Comparison of ENCODE assay signal across 20 cellular contexts in the genomic region with DNA sequence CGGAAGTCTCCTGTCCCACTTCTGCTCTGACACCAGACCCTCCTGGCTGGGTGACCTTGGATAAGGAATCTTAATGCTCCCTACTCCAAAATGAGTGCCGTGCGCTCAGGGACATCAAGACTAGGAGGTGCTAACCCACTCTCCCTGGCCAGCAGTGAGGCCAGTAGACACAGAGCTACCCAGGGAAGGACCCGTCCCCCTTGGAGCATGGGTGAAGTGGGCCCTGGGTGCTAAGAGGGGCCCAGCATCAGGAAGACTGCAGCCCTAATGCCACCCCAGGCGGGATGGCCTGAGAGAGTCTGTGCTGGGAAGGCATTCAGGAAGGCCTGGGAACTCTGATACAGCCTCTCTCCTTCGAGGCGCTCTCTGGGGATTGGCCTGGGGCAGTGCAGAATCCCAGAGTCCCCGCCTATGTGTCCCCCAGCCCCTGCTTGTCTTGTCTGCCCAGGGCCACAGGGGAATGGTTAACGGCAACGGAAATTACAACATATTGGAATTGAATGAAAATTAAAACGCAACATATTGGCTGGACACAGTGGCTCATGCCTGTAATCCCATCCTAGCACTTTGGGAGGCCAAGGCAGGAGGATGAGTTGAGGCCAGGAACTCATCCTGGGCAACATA. TPM values are rescaled to one million over a fixed set of nuclear protein-coding genes. Genes with fewer than 3 reads are reported as not detected.
DNase-seq lines count a peak whose midpoint lies in the region; ATAC-seq and TF ChIP-seq lines count a peak whose summit lies in the region.
"Had no signal": no experiment of that assay in that cellular context is flagged by ENCODE, and none has a peak within 500 bp of the region (broad histone marks: within the 10 kb centered on the region; RNA-seq: fewer than 3 reads in every experiment).

No MANE protein-coding gene starts in this region.

- H4K5ac ChIP-seq in IMR-90 (ENCODE audit: low read depth, low read length): no peak overlapping the region

- in situ Hi-C loops in IMR-90 (cut with MboI; ENCODE audit: low sequenced_read_pairs) (no loop called here), ACHN (cut with HindIII; ENCODE audit: low pct_ligation_motif_present, low pct_unique_long_range_greater_than_20kb, low sequenced_read_pairs) (loop anchor here (25.0 kb wide), 1 partner anchor 243 kb away; no protein-coding TSS in a partner anchor)

- H4K91ac ChIP-seq in IMR-90 (ENCODE audit: insufficient read depth, low read depth, low read length): no peak overlapping the region

- no peak overlapping the region for H2BK15ac ChIP-seq in IMR-90 (ENCODE audit: low read depth, low read length)

- no peak overlapping the region for H3K14ac ChIP-seq in IMR-90 (replicated peaks; ENCODE audit: low read depth, low read length)

- H3K18ac ChIP-seq in IMR-90 (ENCODE audit: low read depth, low read length): no peak overlapping the region

- no peaks in the 10 kb centered on the region for H3K4me1 ChIP-seq in SK-N-SH (ENCODE audit: control insufficient read depth in 1 of 2, insufficient read depth in 2 of 2, low read depth in 1 of 2, low read length in 1 of 2)
- H3K4me1 ChIP-seq in IMR-90 (ENCODE audit: control insufficient read depth, insufficient read depth, low read length): peaks cover 6% of the 10 kb centered on the region; the same call in 1 of the 2 replicates
- H3K4me1 ChIP-seq in sigmoid colon: peaks cover 0 to 3% (median 3%) of the 10 kb centered on the region in 4 donors
- H3K4me1 ChIP-seq: SJCRH30 had no signal

- no peak overlapping the region for H2BK5ac ChIP-seq in IMR-90 (ENCODE audit: low read depth, low read length, poor library complexity, severe bottlenecking)

- H3K36me3 Mint-ChIP-seq in HFFc6 (ENCODE audit: low read depth): no peaks in the 10 kb centered on the region

- ATAC-seq in SK-N-SH treated with all-trans-retinoic acid at 6 μM for 48 hours (no peak), IMR-90 (ENCODE audit: low read depth) (no peak), left lobe of liver (no peak)
- ATAC-seq: GM12878 had no signal

- no peak overlapping the region for H3K9ac ChIP-seq in SK-N-SH
- H3K9ac ChIP-seq in IMR-90 (ENCODE audit: low read depth, low read length): no peak overlapping the region

- BruUV-seq in IMR-90 (replicated peaks; lab: Mats Ljungman, UMichigan): no TSS peak

- no peak overlapping the region for H2BK20ac ChIP-seq in IMR-90 (ENCODE audit: low read depth, low read length)

- H2BK120ac ChIP-seq in IMR-90 (ENCODE audit: low read depth, low read length): no peak overlapping the region

- H4K20me1 ChIP-seq in SK-N-SH (ENCODE audit: insufficient read depth) (no peaks in the 10 kb centered on the region), IMR-90 (ENCODE audit: insufficient read depth, low read length) (no peaks in the 10 kb centered on the region)

- H2AFZ ChIP-seq in SK-N-SH (ENCODE audit: low read depth) (no peak overlapping the region), IMR-90 (replicated peaks; ENCODE audit: low read length, poor library complexity) (no peak overlapping the region)

- H3K36me3 ChIP-seq in SK-N-SH (replicated peaks in 1 of 2; ENCODE audit: control insufficient read depth in 1 of 2, insufficient read depth in 2 of 2, low read length in 1 of 2) (no peaks in the 10 kb centered on the region), IMR-90 (ENCODE audit: control insufficient read depth, insufficient read depth, low read length) (no peaks in the 10 kb centered on the region), sigmoid colon (no peaks in the 10 kb centered on the region)
- H3K36me3 ChIP-seq: SJCRH30 had no signal

- dilution Hi-C loops in IMR-90 (cut with HindIII; ENCODE audit: low sequenced_read_pairs, unreplicated experiment): no loop called here

- H3F3A ChIP-seq in SK-N-SH (replicated peaks; ENCODE audit: insufficient read depth): no peaks in the 10 kb centered on the region

- no peak overlapping the region for H3K56ac ChIP-seq in IMR-90 (ENCODE audit: extremely low read depth, insufficient read depth, low read length)

- TF ChIP-seq CTCF in SK-N-SH (IDR thresholded peaks at IDR 0.05): no peak
- no peak for TF ChIP-seq CTCF in IMR-90 (conservative IDR thresholded peaks at IDR 0.05; ENCODE audit: low read depth, low read length)
- TF ChIP-seq CTCF in sigmoid colon (IDR thresholded peaks at IDR 0.05): no peak
- no peak for TF ChIP-seq CTCF in HFFc6 (IDR thresholded peaks at IDR 0.05)

- no peaks in the 10 kb centered on the region for H3K9me3 ChIP-seq in SK-N-SH
- H3K9me3 ChIP-seq in IMR-90 (ENCODE audit: control insufficient read depth, insufficient read depth, low read length): no peaks in the 10 kb centered on the region
- H3K9me3 ChIP-seq in sigmoid colon: no peaks in the 10 kb centered on the region
- H3K9me3 ChIP-seq: SJCRH30 had no signal

- no peaks in the 10 kb centered on the region; the same call in 1 of the 2 replicates for H3K27me3 ChIP-seq in SK-N-SH (ENCODE audit: insufficient read depth)
- peaks cover 22% of the 10 kb centered on the region for H3K27me3 ChIP-seq in IMR-90 (ENCODE audit: control insufficient read depth, insufficient read depth, low read length)
- H3K27me3 ChIP-seq in sigmoid colon: no peaks in the 10 kb centered on the region

- H3K4me3 ChIP-seq in SK-N-SH (ENCODE audit: low read depth in 2 of 2, low read length in 1 of 2): no peak overlapping the region
- no peak overlapping the region for H3K4me3 ChIP-seq in IMR-90 (ENCODE audit: insufficient read depth, low read depth, low read length)
- H3K4me3 ChIP-seq in sigmoid colon: no peak overlapping the region
- H3K4me3 ChIP-seq: GM12878, SJCRH30 had no signal

- no peak overlapping the region for H3K4me3 Mint-ChIP-seq in HFFc6
- H3K4me3 Mint-ChIP-seq: IgD-negative memory B cell had no signal

- H4K8ac ChIP-seq in IMR-90 (ENCODE audit: low read depth in 2 of 2, low read length in 2 of 2): no peak overlapping the region

- peak overlapping the region; percentile 42 for H2AK9ac ChIP-seq in IMR-90 (replicated peaks; ENCODE audit: low read depth, low read length, poor library complexity)

- no peak overlapping the region for H2AK5ac ChIP-seq in IMR-90 (ENCODE audit: low read depth, low read length)

- CTCF ChIA-PET in SK-N-SH (lab: Yijun Ruan, JAX): no interaction called here
- CTCF ChIA-PET in IMR-90 (lab: Yijun Ruan, JAX): no interaction called here

- POLR2A ChIA-PET in SK-N-SH (lab: Yijun Ruan, JAX) (no interaction called here), IMR-90 (lab: Charles Lee; ENCODE audit: unreplicated experiment) (no interaction called here)

- H3K27ac ChIP-seq in SK-N-SH (ENCODE audit: low read depth in 2 of 2, low read length in 1 of 2) (no peak overlapping the region), IMR-90 (ENCODE audit: insufficient read depth, low read length) (no peak overlapping the region), sigmoid colon (no peak overlapping the region)
- H3K27ac ChIP-seq: 22Rv1, SJCRH30 had no signal

- no peaks in the 10 kb centered on the region for H3K79me2 ChIP-seq in SK-N-SH (ENCODE audit: insufficient read depth)

- peaks cover 37% of the 10 kb centered on the region for H3K27me3 Mint-ChIP-seq in HFFc6 (ENCODE audit: insufficient read depth)

- H3K23ac ChIP-seq in IMR-90 (ENCODE audit: low read depth, low read length): no peak overlapping the region

- H3K4ac ChIP-seq in IMR-90 (ENCODE audit: low read depth, low read length): no peak overlapping the region

- no peaks in the 10 kb centered on the region for H3K79me1 ChIP-seq in IMR-90 (ENCODE audit: low read depth in 1 of 2, low read length in 2 of 2)

- WGBS in SK-N-SH (ENCODE audit: low lambda C conversion rate): 79% methylated on average over 5 of the region's 11 CpGs
- 85% methylated on average over 5 of the region's 11 CpGs; no CpG with 5 or more reads in 1 of the 2 experiments for WGBS in IMR-90 (ENCODE audit: extremely low coverage in 2 of 2, insufficient read length in 1 of 2), 2 experiments
- 87 to 90% methylated on average over 11 of the region's 11 CpGs for WGBS in sigmoid colon, 2 donors

- TF ChIP-seq RAD21 in SK-N-SH (IDR thresholded peaks at IDR 0.05; ENCODE audit: low read length) (no peak), IMR-90 (IDR thresholded peaks at IDR 0.05; ENCODE audit: low read length) (no peak)

- no peak overlapping the region for H3K27ac Mint-ChIP-seq in HFFc6
- H3K27ac Mint-ChIP-seq: IgD-negative memory B cell had no signal

- TF ChIP-seq EP300 in SK-N-SH (IDR thresholded peaks at IDR 0.05; ENCODE audit: borderline replicate concordance in 1 of 2, low read depth in 1 of 2, low read length in 1 of 2) (no peak), sigmoid colon (IDR thresholded peaks at IDR 0.05) (no peak)

- no peaks in the 10 kb centered on the region for H3K9me3 Mint-ChIP-seq in HFFc6

- H3K4me2 ChIP-seq in SK-N-SH (no peak overlapping the region), IMR-90 (ENCODE audit: low read depth, low read length) (no peak overlapping the region)

- H3K4me1 Mint-ChIP-seq in HFFc6 (ENCODE audit: low read depth): no peaks in the 10 kb centered on the region

- H3K9me1 ChIP-seq in IMR-90 (ENCODE audit: insufficient read depth, low read length): no peaks in the 10 kb centered on the region

- DNase-seq in SK-N-SH: peak; percentile 12
- DNase-seq in IMR-90: no peak
- DNase-seq in left lobe of liver (ENCODE audit: low spot score): peak; percentile 41
- DNase-seq in sigmoid colon: peak; percentile 42
- no peak for DNase-seq in HFFc6
- DNase-seq in ACHN: no peak
- DNase-seq in activated CD8-positive, alpha-beta memory T cell treated with anti-CD3 and anti-CD28 coated beads for 24 hours: no peak
- DNase-seq: GDM1, Kasumi-1, MM.1S, NCI-H1105, NCI-H1694 treated with DMSO at 0.1 percent for 48 hours, NCI-H69, SJCRH30 had no signal

- no peaks in the 10 kb centered on the region for H3K9me2 ChIP-seq in SK-N-SH

- TF ChIP-seq POLR2A in IMR-90 (IDR thresholded peaks at IDR 0.05; ENCODE audit: low read depth, low read length) (no peak), sigmoid colon (IDR thresholded peaks at IDR 0.05) (no peak)

- intact Hi-C loops in IMR-90 (cut with micrococcal nuclease): no loop called here
- intact Hi-C loops in sigmoid colon (cut with DNase I): no loop called here

RNA-seq across cellular contexts. Expression of a gene that starts 29.7 kb away (rescaled TPM):
- not detected in 2 replicates for polyA plus RNA-seq in SK-N-SH (2012; rRNA removed)
- not detected in 2 replicates for polyA plus RNA-seq in SK-N-SH (2012; cell fraction: cytosol; rRNA removed)
- not detected in 2 replicates for polyA plus RNA-seq in SK-N-SH (2012; cell fraction: nucleus; rRNA removed)
- under 0.01 TPM in 1 of 2 replicates, not detected in the other for total RNA-seq in IMR-90 (2012; rRNA removed)
- polyA plus RNA-seq in IMR-90 (2012; rRNA removed): not detected in 2 replicates
- not detected in 2 replicates for polyA plus RNA-seq in IMR-90 (2012; cell fraction: cytosol; rRNA removed)
- polyA plus RNA-seq in IMR-90 (2012; cell fraction: nucleus; rRNA removed; ENCODE audit: low replicate concordance): not detected in 2 replicates
- 25.8 TPM for total RNA-seq in left lobe of liver
- total RNA-seq in sigmoid colon: not detected
- not detected for polyA plus RNA-seq in sigmoid colon
- total RNA-seq in HFFc6 (2021; fragmentation: NEBNext Ultra II Directional; extraction: Animal tissue kit (Norgen Biotek cat#: 25700)): 100 to 1,000 TPM in 4 of 6 experiments, 10 to 100 TPM in 2; 23.5 to 228 (median 130) TPM
- total RNA-seq: RPMI7951, SJCRH30 had no signal
- polyA plus RNA-seq: BJ, GM12878, IgD-negative memory B cell had no signal

RNA-seq across cellular contexts. Expression of a gene that starts 58.1 kb away (rescaled TPM):
- 35.1 and 36.6 TPM in 2 replicates for polyA plus RNA-seq in SK-N-SH (2012; rRNA removed)
- polyA plus RNA-seq in SK-N-SH (2012; cell fraction: cytosol; rRNA removed): 24.3 and 32.1 TPM in 2 replicates
- polyA plus RNA-seq in SK-N-SH (2012; cell fraction: nucleus; rRNA removed): 61.4 and 63.3 TPM in 2 replicates
- total RNA-seq in IMR-90 (2012; rRNA removed): 18.3 and 19.2 TPM in 2 replicates
- polyA plus RNA-seq in IMR-90 (2012; rRNA removed): 25.7 and 26.6 TPM in 2 replicates
- 18.5 and 20.0 TPM in 2 replicates for polyA plus RNA-seq in IMR-90 (2012; cell fraction: cytosol; rRNA removed)
- 55.4 and 56.4 TPM in 2 replicates for polyA plus RNA-seq in IMR-90 (2012; cell fraction: nucleus; rRNA removed; ENCODE audit: low replicate concordance)
- total RNA-seq in left lobe of liver: 19.5 TPM
- 10 to 100 TPM; 13.6 to 18.3 (median 15.0) TPM for total RNA-seq in sigmoid colon
- polyA plus RNA-seq in sigmoid colon: 10 to 100 TPM; 10.8 to 33.6 (median 11.6) TPM
- total RNA-seq in HFFc6 (2021; fragmentation: NEBNext Ultra II Directional; extraction: Animal tissue kit (Norgen Biotek cat#: 25700)): 10 to 100 TPM; 24.6 to 31.1 (median 26.8) TPM

Comparison
In these comparisons a context has a peak if more than half of its experiments do, and no peak if none do; other contexts are left out.
1. DNase-seq: peak in SK-N-SH (single experiment), left lobe of liver (single experiment) and sigmoid colon (single experiment); none in IMR-90 (single experiment), HFFc6 (single experiment), ACHN (single experiment) and activated CD8-positive, alpha-beta memory T cell treated with anti-CD3 and anti-CD28 coated beads for 24 hours (single experiment).
2. RNA of a gene that starts 29.7 kb away (total RNA-seq): 23.5 to 228 TPM in HFFc6 and 25.8 TPM in left lobe of liver (single experiment); under 0.01 TPM in IMR-90 and not detected in sigmoid colon; every median in the first group is over 10 times any median in the second.